In genomic region chr10:533186-533585, GRCh38 we compare ENCODE assay signal across 18 cellular contexts.
DNase-seq lines count a peak whose midpoint lies in the region; ATAC-seq and TF ChIP-seq lines count a peak whose summit lies in the region.
"Had no signal": no experiment of that assay in that cellular context is flagged by ENCODE, and none has a peak within 500 bp of the region (broad histone marks: within the 10 kb centered on the region; RNA-seq: fewer than 3 reads in every experiment).

No MANE protein-coding gene starts in this region.

- H3F3A ChIP-seq in OCI-LY1 (ENCODE audit: insufficient read depth, low read length), result no peaks in the 10 kb centered on the region

- no peaks in the 10 kb centered on the region for H3K9me2 ChIP-seq in OCI-LY1 (ENCODE audit: low read depth, low read length)

- peaks cover 49% of the 10 kb centered on the region for H3K79me2 ChIP-seq in OCI-LY1 (ENCODE audit: insufficient read depth, low read length)
- no peaks in the 10 kb centered on the region for H3K79me2 ChIP-seq in mesendoderm (ENCODE audit: control insufficient read depth, insufficient read depth, low read length)

- no peak for ATAC-seq in activated naive CD8-positive, alpha-beta T cell treated with anti-CD3 and anti-CD28 coated beads, Interleukin-2, amount 10 ng/mL, durations not matched to agents 7 days and 5 days (ENCODE audit: low read depth)
- ATAC-seq in upper lobe of right lung (no peak), lower lobe of right lung (no peak)
- ATAC-seq: A549 had no signal

- no peaks in the 10 kb centered on the region for H3K4me1 Mint-ChIP-seq in activated naive CD8-positive, alpha-beta T cell treated with anti-CD3 and anti-CD28 coated beads, Interleukin-2, amount 10 ng/mL, durations not matched to agents 7 days and 5 days
- no peaks in the 10 kb centered on the region for H3K4me1 Mint-ChIP-seq in activated naive CD8-positive, alpha-beta T cell treated with anti-CD3 and anti-CD28 coated beads for 36 hours
- no peaks in the 10 kb centered on the region for H3K4me1 Mint-ChIP-seq in CD8-positive, alpha-beta memory T cell
- H3K4me1 Mint-ChIP-seq: CD14-positive monocyte had no signal

- H3K56ac ChIP-seq in mesendoderm (ENCODE audit: low read length), result no peak overlapping the region

- no peak overlapping the region for H2AFZ ChIP-seq in OCI-LY1 (ENCODE audit: low read length)
- H2AFZ ChIP-seq: PC-9 had no signal

- POLR2A ChIA-PET in activated naive CD8-positive, alpha-beta T cell treated with anti-CD3 and anti-CD28 coated beads, Interleukin-2, amount 10 ng/mL, durations not matched to agents 7 days and 5 days (lab: Charles Lee), result no interaction called here
- POLR2A ChIA-PET in CD8-positive, alpha-beta memory T cell (lab: Charles Lee), result no interaction called here

- H3K23ac ChIP-seq in mesendoderm (ENCODE audit: low read length), result no peak overlapping the region

- no peak overlapping the region for H2BK15ac ChIP-seq in mesendoderm (replicated peaks; ENCODE audit: low read depth)

- peaks cover 82% of the 10 kb centered on the region for H3K4me1 ChIP-seq in OCI-LY1 (ENCODE audit: insufficient read depth, low read length, severe bottlenecking)
- no peaks in the 10 kb centered on the region for H3K4me1 ChIP-seq in mesendoderm (ENCODE audit: control insufficient read depth, low read depth, low read length)
- H3K4me1 ChIP-seq in upper lobe of right lung, result no peaks in the 10 kb centered on the region
- H3K4me1 ChIP-seq in CD8-positive, alpha-beta memory T cell (ENCODE audit: insufficient read depth, low read length), result no peaks in the 10 kb centered on the region
- no peaks in the 10 kb centered on the region for H3K4me1 ChIP-seq in lower lobe of right lung
- H3K4me1 ChIP-seq: A549 had no signal

- peak overlapping the region; percentile 97 for H3K27ac ChIP-seq in OCI-LY1 (ENCODE audit: low read depth, low read length, poor library complexity, severe bottlenecking)
- no peak overlapping the region for H3K27ac ChIP-seq in mesendoderm (ENCODE audit: low read depth, low read length)
- H3K27ac ChIP-seq in upper lobe of right lung, result no peak overlapping the region
- H3K27ac ChIP-seq in CD8-positive, alpha-beta memory T cell (ENCODE audit: low read depth, low read length), result no peak overlapping the region
- H3K27ac ChIP-seq in lower lobe of right lung, result no peak overlapping the region
- H3K27ac ChIP-seq: A549, KMS-11, PC-9, SJSA1 had no signal

- H3K9me3 ChIP-seq in OCI-LY1 (ENCODE audit: low read length) (no peaks in the 10 kb centered on the region), upper lobe of right lung (no peaks in the 10 kb centered on the region), lower lobe of right lung (no peaks in the 10 kb centered on the region)
- no peaks in the 10 kb centered on the region for H3K9me3 ChIP-seq in CD8-positive, alpha-beta memory T cell (ENCODE audit: low read length)
- H3K9me3 ChIP-seq: A549, Caco-2, SJSA1 had no signal

- no peak overlapping the region for H3K27ac Mint-ChIP-seq in activated naive CD8-positive, alpha-beta T cell treated with anti-CD3 and anti-CD28 coated beads, Interleukin-2, amount 10 ng/mL, durations not matched to agents 7 days and 5 days
- no peak overlapping the region for H3K27ac Mint-ChIP-seq in activated naive CD8-positive, alpha-beta T cell treated with anti-CD3 and anti-CD28 coated beads for 36 hours
- peak overlapping the region in 1 of 8 donors; percentile 13 for H3K27ac Mint-ChIP-seq in CD8-positive, alpha-beta memory T cell
- H3K27ac Mint-ChIP-seq: CD14-positive monocyte had no signal

- no peak overlapping the region for H3K4ac ChIP-seq in mesendoderm (ENCODE audit: low read depth, low read length)

- no CpG with 5 or more reads among the region's 7 CpGs for WGBS in mesendoderm (ENCODE audit: extremely low coverage, insufficient coverage, low lambda C conversion rate)

- no peak overlapping the region for H2BK120ac ChIP-seq in mesendoderm (ENCODE audit: low read depth, low read length)

- H3K36me3 Mint-ChIP-seq in activated naive CD8-positive, alpha-beta T cell treated with anti-CD3 and anti-CD28 coated beads, Interleukin-2, amount 10 ng/mL, durations not matched to agents 7 days and 5 days, result no peaks in the 10 kb centered on the region
- H3K36me3 Mint-ChIP-seq in activated naive CD8-positive, alpha-beta T cell treated with anti-CD3 and anti-CD28 coated beads for 36 hours, result no peaks in the 10 kb centered on the region
- no peaks in the 10 kb centered on the region for H3K36me3 Mint-ChIP-seq in CD8-positive, alpha-beta memory T cell
- H3K36me3 Mint-ChIP-seq: CD14-positive monocyte had no signal

- H3K9ac ChIP-seq in OCI-LY1 (ENCODE audit: low read length) (no peak overlapping the region; the same call in 1 of the 2 replicates), mesendoderm (ENCODE audit: low read length) (no peak overlapping the region)
- H3K9ac ChIP-seq: KMS-11 had no signal

- no peak overlapping the region for H3K18ac ChIP-seq in mesendoderm (ENCODE audit: low read length)

- no peaks in the 10 kb centered on the region for H3K9me3 Mint-ChIP-seq in activated naive CD8-positive, alpha-beta T cell treated with anti-CD3 and anti-CD28 coated beads, Interleukin-2, amount 10 ng/mL, durations not matched to agents 7 days and 5 days
- H3K9me3 Mint-ChIP-seq in activated naive CD8-positive, alpha-beta T cell treated with anti-CD3 and anti-CD28 coated beads for 36 hours, result no peaks in the 10 kb centered on the region
- no peaks in the 10 kb centered on the region for H3K9me3 Mint-ChIP-seq in CD8-positive, alpha-beta memory T cell

- TF ChIP-seq CTCF in OCI-LY1 (IDR thresholded peaks at IDR 0.05; ENCODE audit: low read length) (no peak), upper lobe of right lung (IDR thresholded peaks at IDR 0.05) (no peak), lower lobe of right lung (IDR thresholded peaks at IDR 0.05) (no peak)

- CTCF ChIA-PET in CD8-positive, alpha-beta memory T cell (lab: Charles Lee), result no interaction called here

- H2BK5ac ChIP-seq in mesendoderm (ENCODE audit: low read length), result no peak overlapping the region

- H4K20me1 ChIP-seq in OCI-LY1 (ENCODE audit: insufficient read depth, low read length), result no peaks in the 10 kb centered on the region

- peak; percentile 6 for DNase-seq in activated naive CD8-positive, alpha-beta T cell treated with anti-CD3 and anti-CD28 coated beads, Interleukin-2, amount 10 ng/mL, durations not matched to agents 7 days and 5 days
- DNase-seq in activated naive CD8-positive, alpha-beta T cell treated with anti-CD3 and anti-CD28 coated beads for 36 hours, result no peak
- peak; percentile 57 for DNase-seq in mesendoderm
- DNase-seq in upper lobe of right lung, result peak; percentile 23
- DNase-seq in NCI-H1930 (lab: John Stamatoyannopoulos, UW), result no peak
- no peak for DNase-seq in CD8-positive, alpha-beta memory T cell
- DNase-seq in lower lobe of right lung, result no peak
- DNase-seq: EL, NCI-H1694 treated with DMSO at 0.1 percent for 48 hours, NCI-H2171, NCI-H82, PC-9 had no signal

- no peaks in the 10 kb centered on the region for H3K27me3 ChIP-seq in OCI-LY1 (ENCODE audit: insufficient read depth, low read length)
- H3K27me3 ChIP-seq in mesendoderm (ENCODE audit: insufficient read depth, low read length, poor library complexity), result no peaks in the 10 kb centered on the region
- no peaks in the 10 kb centered on the region for H3K27me3 ChIP-seq in upper lobe of right lung
- no peaks in the 10 kb centered on the region for H3K27me3 ChIP-seq in CD8-positive, alpha-beta memory T cell (ENCODE audit: insufficient read depth, low read length, poor library complexity, severe bottlenecking)
- H3K27me3 ChIP-seq in lower lobe of right lung (ENCODE audit: low read depth), result no peaks in the 10 kb centered on the region
- H3K27me3 ChIP-seq: SJSA1 had no signal

- peaks cover 14% of the 10 kb centered on the region for H3K27me3 Mint-ChIP-seq in activated naive CD8-positive, alpha-beta T cell treated with anti-CD3 and anti-CD28 coated beads, Interleukin-2, amount 10 ng/mL, durations not matched to agents 7 days and 5 days
- peaks cover 29% of the 10 kb centered on the region for H3K27me3 Mint-ChIP-seq in activated naive CD8-positive, alpha-beta T cell treated with anti-CD3 and anti-CD28 coated beads for 36 hours
- H3K27me3 Mint-ChIP-seq in CD8-positive, alpha-beta memory T cell, result peaks cover 9 to 49% of the 10 kb centered on the region in 2 donors

- H3K4me3 Mint-ChIP-seq in activated naive CD8-positive, alpha-beta T cell treated with anti-CD3 and anti-CD28 coated beads, Interleukin-2, amount 10 ng/mL, durations not matched to agents 7 days and 5 days, result no peak overlapping the region
- H3K4me3 Mint-ChIP-seq in activated naive CD8-positive, alpha-beta T cell treated with anti-CD3 and anti-CD28 coated beads for 36 hours, result no peak overlapping the region
- no peak overlapping the region for H3K4me3 Mint-ChIP-seq in CD8-positive, alpha-beta memory T cell
- H3K4me3 Mint-ChIP-seq: CD14-positive monocyte had no signal

- no peak overlapping the region for H4K8ac ChIP-seq in mesendoderm (ENCODE audit: low read depth, low read length)

- no peak overlapping the region for H3K4me2 ChIP-seq in OCI-LY1 (ENCODE audit: low read length)
- H3K4me2 ChIP-seq in mesendoderm (ENCODE audit: low read length), result no peak overlapping the region
- H3K4me2 ChIP-seq: A549, KMS-11, PC-9 had no signal

- H3K79me1 ChIP-seq in mesendoderm (ENCODE audit: low read length), result no peaks in the 10 kb centered on the region

- H3K4me3 ChIP-seq in OCI-LY1 (ENCODE audit: low read depth, low read length, poor library complexity, severe bottlenecking) (no peak overlapping the region), mesendoderm (ENCODE audit: low read length) (no peak overlapping the region), upper lobe of right lung (no peak overlapping the region), lower lobe of right lung (no peak overlapping the region)
- H3K4me3 ChIP-seq in CD8-positive, alpha-beta memory T cell (ENCODE audit: low read length), result no peak overlapping the region
- H3K4me3 ChIP-seq: A549, PC-9, SJSA1 had no signal

- H3K36me3 ChIP-seq in OCI-LY1 (ENCODE audit: insufficient read depth, low read length), result peaks cover 40% of the 10 kb centered on the region; the same call in 1 of the 2 replicates
- H3K36me3 ChIP-seq in mesendoderm (ENCODE audit: control insufficient read depth, insufficient read depth, low read length), result no peaks in the 10 kb centered on the region
- no peaks in the 10 kb centered on the region for H3K36me3 ChIP-seq in upper lobe of right lung
- no peaks in the 10 kb centered on the region for H3K36me3 ChIP-seq in CD8-positive, alpha-beta memory T cell (ENCODE audit: insufficient read depth, low read length)
- no peaks in the 10 kb centered on the region for H3K36me3 ChIP-seq in lower lobe of right lung

- H4K5ac ChIP-seq in mesendoderm (ENCODE audit: low read length), result no peak overlapping the region

- no peak overlapping the region for H2AK5ac ChIP-seq in mesendoderm (ENCODE audit: low read length)

- intact Hi-C loops in upper lobe of right lung (cut with DNase I), result no loop called here
- intact Hi-C loops in lower lobe of right lung (cut with DNase I), result no loop called here

Comparison
In these comparisons a context has a peak if more than half of its experiments do, and no peak if none do; other contexts are left out.
1. DNase-seq: peak in activated naive CD8-positive, alpha-beta T cell treated with anti-CD3 and anti-CD28 coated beads, Interleukin-2, amount 10 ng/mL, durations not matched to agents 7 days and 5 days (single experiment), mesendoderm (single experiment) and upper lobe of right lung (single experiment); none in activated naive CD8-positive, alpha-beta T cell treated with anti-CD3 and anti-CD28 coated beads for 36 hours (single experiment), NCI-H1930 (0 of 2), CD8-positive, alpha-beta memory T cell (0 of 5) and lower lobe of right lung (single experiment).